ENCODE assay signal across 28 cellular contexts in the genomic region with DNA sequence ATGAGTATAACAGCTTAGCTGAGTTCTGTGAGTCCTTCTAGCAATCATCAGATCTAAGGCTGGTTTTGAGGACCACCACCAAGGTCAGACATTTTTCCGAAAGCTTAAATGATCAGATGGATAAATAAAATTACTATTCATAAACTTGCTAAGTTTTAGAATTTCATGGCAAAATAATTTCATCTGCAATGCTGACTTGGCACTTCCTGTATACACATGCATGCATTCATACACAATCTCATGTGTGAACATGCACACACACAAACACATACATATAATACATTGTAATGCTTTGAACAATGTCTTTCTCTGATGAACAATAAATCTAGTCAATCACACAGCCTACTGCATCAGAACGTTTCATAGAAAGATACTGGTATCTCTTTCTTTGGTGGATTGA.
"Had no signal": no experiment of that assay in that cellular context is flagged by ENCODE, and none has a peak within 500 bp of the region (broad histone marks: within the 10 kb centered on the region; RNA-seq: fewer than 3 reads in every experiment).

No MANE protein-coding gene starts in this region.

- H3K27me3 ChIP-seq: colonic mucosa, dorsolateral prefrontal cortex, esophagus muscularis mucosa, esophagus squamous epithelium, foreskin keratinocyte, gastrocnemius medialis, gastroesophageal sphincter, heart left ventricle, heart right ventricle, hepatocyte had no signal

- H3K9me3 ChIP-seq: colonic mucosa, esophagus muscularis mucosa, esophagus squamous epithelium, gastrocnemius medialis, gastroesophageal sphincter had no signal

- H2AFZ ChIP-seq: hepatocyte had no signal

- FAIRE-seq: endometrium, endothelial cell of umbilical vein, frontal cortex had no signal

- H3K4me3 ChIP-seq: colonic mucosa, coronary artery, dorsolateral prefrontal cortex, esophagus muscularis mucosa, esophagus squamous epithelium, gastrocnemius medialis, gastroesophageal sphincter, heart left ventricle, heart right ventricle, hepatocyte had no signal

- H3K27ac ChIP-seq: colonic mucosa, coronary artery, dorsolateral prefrontal cortex, epithelial cell of prostate, esophagus muscularis mucosa, esophagus squamous epithelium, foreskin keratinocyte, gastrocnemius medialis, gastroesophageal sphincter, heart left ventricle, heart right ventricle, hepatocyte had no signal

- H3K36me3 ChIP-seq: colonic mucosa, esophagus muscularis mucosa, esophagus squamous epithelium, gastrocnemius medialis, gastroesophageal sphincter, heart left ventricle, heart right ventricle had no signal

- H3K4me1 ChIP-seq: colonic mucosa, esophagus muscularis mucosa, esophagus squamous epithelium, foreskin keratinocyte, gastrocnemius medialis, gastroesophageal sphincter, heart left ventricle, heart right ventricle had no signal

- H3K4me2 ChIP-seq: hepatocyte had no signal

- ATAC-seq: effector memory CD8-positive, alpha-beta T cell; esophagus mucosa; foreskin keratinocyte; gastrocnemius medialis; gastroesophageal sphincter; heart left ventricle; heart right ventricle had no signal

- DNase-seq: colonic mucosa; cortex of kidney; dermis blood vessel endothelial cell; dorsolateral prefrontal cortex; effector CD4-positive, alpha-beta T cell; effector CD8-positive, alpha-beta T cell; effector memory CD4-positive, alpha-beta T cell; effector memory CD8-positive, alpha-beta T cell; endodermal cell; erythroblast; esophagus squamous epithelium; foreskin fibroblast; foreskin keratinocyte; foreskin melanocyte; gastrocnemius medialis; glutamatergic neuron; head of caudate nucleus; heart left ventricle; heart right ventricle had no signal

- H3K79me2 ChIP-seq: hepatocyte had no signal
